21 cellular contexts compared by ENCODE assay signal in genomic region chr15:88382482-88382983, GRCh38.
DNase-seq lines count a peak whose midpoint lies in the region; ATAC-seq and TF ChIP-seq lines count a peak whose summit lies in the region.
"Had no signal": no experiment of that assay in that cellular context is flagged by ENCODE, and none has a peak within 500 bp of the region (broad histone marks: within the 10 kb centered on the region; RNA-seq: fewer than 3 reads in every experiment).

No MANE protein-coding gene starts in this region.

- no peak overlapping the region for H3K4me2 ChIP-seq in PC-3 (ENCODE audit: low read length)

- H3K27me3 ChIP-seq in breast epithelium (no peaks in the 10 kb centered on the region), PC-3 (ENCODE audit: low read length) (peaks cover 18% of the 10 kb centered on the region)
- H3K27me3 ChIP-seq: cardiac muscle cell had no signal

- no peak overlapping the region for H2AFZ ChIP-seq in PC-3 (ENCODE audit: low read length)

- H3K36me3 ChIP-seq in breast epithelium (no peaks in the 10 kb centered on the region), PC-3 (ENCODE audit: low read depth, low read length) (no peaks in the 10 kb centered on the region)
- H3K36me3 ChIP-seq: cardiac muscle cell had no signal

- H3K27me3 Mint-ChIP-seq in MCF 10A (ENCODE audit: insufficient read depth, unreplicated experiment) (no peaks in the 10 kb centered on the region), progenitor cell of endocrine pancreas (peaks cover 19% of the 10 kb centered on the region)

- DNase-seq in MCF 10A (ENCODE audit: unreplicated experiment) (peak; percentile 36), breast epithelium (ENCODE audit: low spot score in 2 of 2) (no peak), PC-3 (peak; percentile 9), fibroblast of the aortic adventitia (ENCODE audit: low read depth) (peak; percentile 46), progenitor cell of endocrine pancreas (ENCODE audit: low spot score, unreplicated experiment) (no peak)
- DNase-seq in stimulated activated CD8-positive, alpha-beta memory T cell treated with anti-CD3 and anti-CD28 coated beads, Interleukin-4, amount 100 ng/mL, for 48 hours: peak; percentile 18
- DNase-seq: activated CD4-positive, alpha-beta T cell treated with anti-CD3 and anti-CD28 coated beads, Interleukin-2, amount 50 U/mL, for 4 hours; activated T-cell treated with anti-CD3 and anti-CD28 coated beads, Interleukin-2, amount 50 U/mL, for 4 hours; Calu3; effector CD4-positive, alpha-beta T cell; hippocampal formation; NCI-H1930; NCI-H510A; psoas muscle; stimulated activated naive CD8-positive, alpha-beta T cell treated with anti-CD3 and anti-CD28 coated beads, Interleukin-15, amount 100 ng/mL, for 72 hours had no signal

- H3K27ac Mint-ChIP-seq in MCF 10A (ENCODE audit: low read depth, unreplicated experiment): no peak overlapping the region
- H3K27ac Mint-ChIP-seq in progenitor cell of endocrine pancreas: no peak overlapping the region
- H3K27ac Mint-ChIP-seq: activated naive CD8-positive, alpha-beta T cell had no signal

- no peaks in the 10 kb centered on the region for H3K79me2 ChIP-seq in PC-3 (ENCODE audit: low read length)

- TF ChIP-seq CTCF in MCF 10A (IDR thresholded peaks at IDR 0.05; ENCODE audit: unreplicated experiment) (no peak), breast epithelium (IDR thresholded peaks at IDR 0.05) (no peak), PC-3 (conservative IDR thresholded peaks at IDR 0.05; ENCODE audit: low read depth, low read length) (no peak), fibroblast of the aortic adventitia (IDR thresholded peaks at IDR 0.05; ENCODE audit: insufficient read depth, low read length) (no peak), progenitor cell of endocrine pancreas (IDR thresholded peaks at IDR 0.05; ENCODE audit: unreplicated experiment) (no peak)

- BruUV-seq in MCF 10A (replicated peaks; lab: Mats Ljungman, UMichigan): no TSS peak
- no TSS peak for BruUV-seq in PC-3 (replicated peaks; lab: Mats Ljungman, UMichigan)

- intact Hi-C loops in MCF 10A (cut with micrococcal nuclease): no loop called here
- intact Hi-C loops in breast epithelium (cut with DNase I; ENCODE audit: low total_unique reads): no loop called here
- intact Hi-C loops in PC-3 (cut with micrococcal nuclease): no loop called here

- no peak for TF ChIP-seq POLR2A in breast epithelium (IDR thresholded peaks at IDR 0.05)

- H3K9ac ChIP-seq in PC-3 (ENCODE audit: low read length): no peak overlapping the region

- H3K9me3 Mint-ChIP-seq in MCF 10A (ENCODE audit: unreplicated experiment) (no peaks in the 10 kb centered on the region), progenitor cell of endocrine pancreas (ENCODE audit: low read depth) (peaks cover 5% of the 10 kb centered on the region)
- H3K9me3 Mint-ChIP-seq: activated T-cell treated with anti-CD3 and anti-CD28 coated beads, Interleukin-2, amount 50 U/mL, for 4 hours; stimulated activated naive CD8-positive, alpha-beta T cell treated with anti-CD3 and anti-CD28 coated beads, Interleukin-15, amount 100 ng/mL, for 72 hours had no signal

- H4K20me1 ChIP-seq in PC-3 (ENCODE audit: low read length): no peaks in the 10 kb centered on the region

- CTCF ChIA-PET in MCF 10A (lab: Yijun Ruan, JAX) (interaction anchor here (0.7 to 1.1 kb wide), 2 partner anchors 136 to 1006 kb away, joined by 3 to 4 read pairs; no protein-coding TSS in a partner anchor), PC-3 (lab: Charles Lee) (no interaction called here)

- H3K4me3 ChIP-seq in breast epithelium (no peak overlapping the region), PC-3 (ENCODE audit: low read length) (no peak overlapping the region), fibroblast of the aortic adventitia (ENCODE audit: low read depth, low read length) (no peak overlapping the region)
- H3K4me3 ChIP-seq: cardiac muscle cell, psoas muscle, SK-N-MC had no signal

- H3K36me3 Mint-ChIP-seq in MCF 10A (ENCODE audit: insufficient read depth, unreplicated experiment) (no peaks in the 10 kb centered on the region), progenitor cell of endocrine pancreas (ENCODE audit: insufficient read depth) (no peaks in the 10 kb centered on the region)
- H3K36me3 Mint-ChIP-seq: activated naive CD8-positive, alpha-beta T cell had no signal

- POLR2A ChIA-PET in MCF 10A (lab: Yijun Ruan, JAX): no interaction called here
- POLR2A ChIA-PET in PC-3 (lab: Charles Lee; ENCODE audit: unreplicated experiment): no interaction called here

- ATAC-seq in PC-3 (no peak), GM19452 (IDR thresholded peaks at IDR 0.05; ENCODE audit: unreplicated experiment) (no peak), HG02623 (IDR thresholded peaks at IDR 0.05; ENCODE audit: unreplicated experiment) (no peak)
- ATAC-seq: activated T-cell treated with anti-CD3 and anti-CD28 coated beads, Interleukin-2, amount 50 U/mL, for 4 hours; left lobe of liver; psoas muscle; stimulated activated naive CD8-positive, alpha-beta T cell treated with anti-CD3 and anti-CD28 coated beads, Interleukin-15, amount 100 ng/mL, for 72 hours had no signal

- H3K27ac ChIP-seq in breast epithelium (no peak overlapping the region), PC-3 (ENCODE audit: low read length) (no peak overlapping the region)
- H3K27ac ChIP-seq: cardiac muscle cell, psoas muscle, SK-N-MC had no signal

- H3K9me3 ChIP-seq in breast epithelium: no peaks in the 10 kb centered on the region
- H3K9me3 ChIP-seq in PC-3 (ENCODE audit: low read length): no peaks in the 10 kb centered on the region
- H3K9me3 ChIP-seq: psoas muscle had no signal

- no peaks in the 10 kb centered on the region for H3K9me2 ChIP-seq in PC-3 (replicated peaks; ENCODE audit: low read length)

- H3K4me3 Mint-ChIP-seq in MCF 10A (ENCODE audit: unreplicated experiment) (no peak overlapping the region), progenitor cell of endocrine pancreas (ENCODE audit: low read depth) (no peak overlapping the region)
- H3K4me3 Mint-ChIP-seq: activated naive CD8-positive, alpha-beta T cell; activated T-cell treated with anti-CD3 and anti-CD28 coated beads, Interleukin-2, amount 50 U/mL, for 4 hours; stimulated activated naive CD8-positive, alpha-beta T cell treated with anti-CD3 and anti-CD28 coated beads, Interleukin-15, amount 100 ng/mL, for 72 hours had no signal

- H3K4me1 ChIP-seq in breast epithelium (no peaks in the 10 kb centered on the region), PC-3 (ENCODE audit: insufficient read depth, low read length) (no peaks in the 10 kb centered on the region)
- H3K4me1 ChIP-seq: psoas muscle had no signal

- no peaks in the 10 kb centered on the region for H3F3A ChIP-seq in PC-3 (ENCODE audit: low read length, unreplicated experiment)

- H3K4me1 Mint-ChIP-seq in MCF 10A (ENCODE audit: insufficient read depth, unreplicated experiment): peaks cover 12% of the 10 kb centered on the region
- H3K4me1 Mint-ChIP-seq in progenitor cell of endocrine pancreas (ENCODE audit: low read depth): no peaks in the 10 kb centered on the region
- H3K4me1 Mint-ChIP-seq: stimulated activated naive CD8-positive, alpha-beta T cell treated with anti-CD3 and anti-CD28 coated beads, Interleukin-15, amount 100 ng/mL, for 72 hours had no signal

Comparison
In these comparisons a context has a peak if more than half of its experiments do, and no peak if none do; other contexts are left out.
1. DNase-seq: peak in MCF 10A (single experiment), PC-3 (single experiment), fibroblast of the aortic adventitia (single experiment) and stimulated activated CD8-positive, alpha-beta memory T cell treated with anti-CD3 and anti-CD28 coated beads, Interleukin-4, amount 100 ng/mL, for 48 hours (single experiment); none in breast epithelium (0 of 2) and progenitor cell of endocrine pancreas (single experiment).